In genomic region chr6:52213127-52213526, GRCh38 we compare ENCODE assay signal across 21 cellular contexts. TPM values are rescaled to one million over a fixed set of nuclear protein-coding genes. Genes with fewer than 3 reads are reported as not detected.
DNase-seq lines count a peak whose midpoint lies in the region; ATAC-seq and TF ChIP-seq lines count a peak whose summit lies in the region.
"Had no signal": no experiment of that assay in that cellular context is flagged by ENCODE, and none has a peak within 500 bp of the region (broad histone marks: within the 10 kb centered on the region; RNA-seq: fewer than 3 reads in every experiment).

No MANE protein-coding gene starts in this region.

- H3K27me3 Mint-ChIP-seq in T-helper 17 cell (peaks cover 14% of the 10 kb centered on the region), endodermal cell (ENCODE audit: insufficient read depth) (no peaks in the 10 kb centered on the region)

- TF ChIP-seq POLR2A in body of pancreas (IDR thresholded peaks at IDR 0.05): no peak

- H3K36me3 ChIP-seq in endodermal cell (ENCODE audit: control insufficient read depth, insufficient read depth, low read length) (no peaks in the 10 kb centered on the region), body of pancreas (replicated peaks in 1 of 2; ENCODE audit: insufficient read depth in 1 of 2, low read depth in 2 of 2) (no peaks in the 10 kb centered on the region)
- H3K36me3 ChIP-seq: BLaER1, sigmoid colon, transverse colon had no signal

- no peaks in the 10 kb centered on the region for H3K27me3 ChIP-seq in endodermal cell (ENCODE audit: control insufficient read depth, insufficient read depth, low read length, poor library complexity, severe bottlenecking)
- H3K27me3 ChIP-seq in body of pancreas: no peaks in the 10 kb centered on the region
- H3K27me3 ChIP-seq: BLaER1, sigmoid colon, transverse colon had no signal

- H3K9me3 ChIP-seq in T-helper 17 cell (ENCODE audit: control insufficient read depth, low read length, poor library complexity, severe bottlenecking) (no peaks in the 10 kb centered on the region), endodermal cell (ENCODE audit: control insufficient read depth, low read length) (no peaks in the 10 kb centered on the region), body of pancreas (no peaks in the 10 kb centered on the region)
- H3K9me3 ChIP-seq: BLaER1, sigmoid colon, transverse colon had no signal

- peak; percentile 41 to 66 for ATAC-seq in activated CD4-positive, CD25-positive, alpha-beta regulatory T cell treated with anti-CD3 and anti-CD28 coated beads, Interleukin-2, amount 50 U/mL, for 24 hours
- ATAC-seq in T-helper 17 cell (peak; percentile 89), body of pancreas (no peak)
- ATAC-seq: left ventricle myocardium superior had no signal

- DNase-seq in activated CD4-positive, CD25-positive, alpha-beta regulatory T cell treated with anti-CD3 and anti-CD28 coated beads, Interleukin-2, amount 50 U/mL, for 72 hours: no peak
- DNase-seq in T-helper 17 cell: peak in 1 of 3 donors; percentile 8
- no peak for DNase-seq in endodermal cell
- DNase-seq in COLO829 (ENCODE audit: low spot score): no peak
- no peak for DNase-seq in EL
- no peak for DNase-seq in body of pancreas
- DNase-seq: 8988T, erythroblast, left ventricle myocardium superior, NCI-H187 treated with DMSO at 0.1 percent for 48 hours, PC-9, sigmoid colon, T-helper 9 cell, transverse colon had no signal

- H3K27ac ChIP-seq in endodermal cell (ENCODE audit: low read depth, low read length) (no peak overlapping the region), body of pancreas (no peak overlapping the region)
- H3K27ac ChIP-seq: BLaER1, PC-9, sigmoid colon, transverse colon had no signal

- H3K4me1 ChIP-seq in endodermal cell (ENCODE audit: control insufficient read depth, insufficient read depth, low read length) (no peaks in the 10 kb centered on the region), body of pancreas (no peaks in the 10 kb centered on the region)
- H3K4me1 ChIP-seq: transverse colon had no signal

- intact Hi-C loops in body of pancreas (cut with DNase I): no loop called here

- H3K36me3 Mint-ChIP-seq in T-helper 17 cell (ENCODE audit: low read depth): no peaks in the 10 kb centered on the region
- H3K36me3 Mint-ChIP-seq in endodermal cell (ENCODE audit: low read depth): no peaks in the 10 kb centered on the region

- H3K4me3 ChIP-seq in endodermal cell (ENCODE audit: low read length) (no peak overlapping the region), body of pancreas (no peak overlapping the region)
- H3K4me3 ChIP-seq: BLaER1, PC-9, sigmoid colon, transverse colon had no signal

- H3K27ac Mint-ChIP-seq in T-helper 17 cell (no peak overlapping the region), endodermal cell (no peak overlapping the region)

- no peaks in the 10 kb centered on the region for H3K9me3 Mint-ChIP-seq in endodermal cell

- peaks cover 13% of the 10 kb centered on the region for H3K4me1 Mint-ChIP-seq in T-helper 17 cell
- H3K4me1 Mint-ChIP-seq in endodermal cell: peaks cover 9% of the 10 kb centered on the region

- TF ChIP-seq CTCF in GM12872 (IDR thresholded peaks at IDR 0.05; ENCODE audit: insufficient read depth, low read depth, low read length) (0 out of 3 replicates have a peak, but pooled peaks have one; percentile 9), endodermal cell (conservative IDR thresholded peaks at IDR 0.05) (peak; percentile 51), body of pancreas (IDR thresholded peaks at IDR 0.05) (no peak)

- no peak overlapping the region for H3K9ac ChIP-seq in endodermal cell (ENCODE audit: extremely low read depth, low read length, poor library complexity, severe bottlenecking)
- H3K9ac ChIP-seq: BLaER1 had no signal

- WGBS in endodermal cell (ENCODE audit: insufficient coverage in 1 of 2, insufficient read length in 1 of 2), 2 experiments: 80 to 100% methylated on average over 1 to 2 of the region's 2 CpGs
- 27 to 36% methylated on average over 2 of the region's 2 CpGs for WGBS in body of pancreas, 2 donors

- no peak overlapping the region for H3K4me3 Mint-ChIP-seq in T-helper 17 cell
- H3K4me3 Mint-ChIP-seq in endodermal cell: no peak overlapping the region

RNA-seq across cellular contexts. Expression of gene IL17A, which starts 27.0 kb away (rescaled TPM):
- total RNA-seq in T-helper 17 cell (under 1 TPM; 0.50 to 0.68 TPM), endodermal cell (not detected), body of pancreas (not detected)
- polyA plus RNA-seq in endodermal cell (2013, experiment 1 of 2): not detected
- not detected for polyA plus RNA-seq in endodermal cell (2013, experiment 2 of 2)
- total RNA-seq: glomerular endothelial cell, left ventricle myocardium superior, NCI-H460, omental fat pad, PC-9, sigmoid colon, SK-MEL-5, transverse colon had no signal

RNA-seq across cellular contexts. Expression of gene IL17F, which starts 31.2 kb away (rescaled TPM):
- total RNA-seq in T-helper 17 cell (under 1 TPM; 0.35 to 0.68 TPM), endodermal cell (not detected), body of pancreas (not detected)
- not detected for polyA plus RNA-seq in endodermal cell (2013, experiment 1 of 2)
- polyA plus RNA-seq in endodermal cell (2013, experiment 2 of 2): not detected
- total RNA-seq: glomerular endothelial cell, left ventricle myocardium superior, NCI-H460, omental fat pad, PC-9, sigmoid colon, SK-MEL-5, transverse colon had no signal

Comparison
In these comparisons a context has a peak if more than half of its experiments do, and no peak if none do; other contexts are left out.
1. CTCF ChIP-seq: peak in GM12872 (single experiment) and endodermal cell (single experiment); none in body of pancreas (0 of 7).